In the genomic region with DNA sequence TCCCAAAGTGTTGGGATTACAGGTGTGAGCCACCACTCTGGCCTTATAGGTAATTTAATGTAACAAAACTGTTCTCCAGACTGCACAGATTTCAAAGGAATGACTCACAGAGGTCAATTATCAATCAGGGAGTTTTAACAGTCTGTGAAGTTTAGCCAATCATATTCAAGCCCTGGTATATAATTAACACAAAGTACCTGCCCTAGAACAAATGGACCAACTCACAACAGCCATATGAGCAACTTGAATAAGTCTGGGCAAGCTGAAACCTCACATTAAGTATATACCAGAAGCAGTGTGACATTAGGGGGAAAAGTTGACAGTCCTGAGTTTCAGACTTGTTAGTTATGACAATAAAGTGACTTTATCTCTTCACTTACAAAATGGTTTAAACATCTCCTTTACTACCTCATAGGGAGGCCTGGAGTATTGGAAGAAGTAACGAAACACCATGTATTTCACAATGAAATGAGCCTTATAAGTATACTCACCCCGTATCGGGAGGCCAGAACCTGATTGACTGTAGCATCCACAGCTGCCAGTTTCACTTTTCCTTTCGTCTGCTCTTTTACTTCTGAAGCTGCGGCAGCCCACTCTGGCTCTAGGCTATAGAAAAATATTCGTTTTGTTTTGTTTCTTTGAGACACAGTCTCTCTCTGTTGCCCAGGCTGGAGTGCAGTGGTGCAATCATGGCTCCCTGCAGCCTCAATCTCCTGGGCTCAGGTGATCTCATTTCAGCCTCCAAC, we compare ENCODE assay signal across 11 cellular contexts. TPM values are rescaled to one million over a fixed set of nuclear protein-coding genes. Genes with fewer than 3 reads are reported as not detected.
DNase-seq lines count a peak whose midpoint lies in the region; ATAC-seq, FAIRE-seq and TF ChIP-seq lines count a peak whose summit lies in the region.
"Had no signal": no experiment of that assay in that cellular context is flagged by ENCODE, and none has a peak within 500 bp of the region (broad histone marks: within the 10 kb centered on the region; RNA-seq: fewer than 3 reads in every experiment).

No MANE protein-coding gene starts in this region.

- peaks cover 23% of the 10 kb centered on the region for H3K36me3 Mint-ChIP-seq in natural killer cell

- peaks cover 33% of the 10 kb centered on the region for H3K36me3 ChIP-seq in MM.1S (replicated peaks; ENCODE audit: insufficient read depth, low read length)

- peaks cover 8 to 21% of the 10 kb centered on the region in 2 donors for H3K4me1 Mint-ChIP-seq in natural killer cell

- H3K79me2 ChIP-seq in MM.1S (ENCODE audit: low read length): peaks cover 60% of the 10 kb centered on the region

- no peaks in the 10 kb centered on the region; the same call in 1 of the 2 replicates for H4K20me1 ChIP-seq in MM.1S (ENCODE audit: insufficient read depth, low read length)

- peaks cover 49% of the 10 kb centered on the region for H3K4me1 ChIP-seq in MM.1S (ENCODE audit: low read length)

- H3K4me3 Mint-ChIP-seq in natural killer cell: peak overlapping the region; percentile 80

- H3F3A ChIP-seq in MM.1S (ENCODE audit: insufficient read depth, low read length): peaks cover 49% of the 10 kb centered on the region

- H3K4me3 ChIP-seq in MM.1S (ENCODE audit: low read length): no peak overlapping the region; the same call in 1 of the 2 replicates

- no peaks in the 10 kb centered on the region for H3K9me3 ChIP-seq in MM.1S (replicated peaks; ENCODE audit: insufficient read depth, low read length)

- H3K9me2 ChIP-seq in MM.1S (replicated peaks; ENCODE audit: insufficient read depth, low read length): no peaks in the 10 kb centered on the region

- H2AFZ ChIP-seq in MM.1S (ENCODE audit: low read length): no peak overlapping the region

- no peaks in the 10 kb centered on the region for H3K9me3 Mint-ChIP-seq in natural killer cell

- intact Hi-C loops in natural killer cell (cut with micrococcal nuclease) (no loop called here), cardiac septum (cut with DNase I) (no loop called here)

- peak overlapping the region; percentile 93 for H3K27ac ChIP-seq in MM.1S (ENCODE audit: low read length)
- H3K27ac ChIP-seq: WERI-Rb-1 had no signal

- TF ChIP-seq CTCF in MM.1S (IDR thresholded peaks at IDR 0.05; ENCODE audit: low read length) (no peak), natural killer cell (IDR thresholded peaks at IDR 0.05) (no peak)

- DNase-seq in MM.1S: peak; percentile 89
- no peak for DNase-seq in natural killer cell
- no peak for DNase-seq in medulla oblongata (ENCODE audit: extremely low spot score)
- DNase-seq in cardiac septum (ENCODE audit: low spot score): no peak
- DNase-seq in urothelium cell line (ENCODE audit: low spot score): no peak
- DNase-seq in SW480 (ENCODE audit: low spot score): no peak
- DNase-seq: NCI-H146, WERI-Rb-1 had no signal

- H3K9ac ChIP-seq in MM.1S (ENCODE audit: low read length): peak overlapping the region; percentile 45; the same call in 1 of the 2 replicates

- H3K27me3 Mint-ChIP-seq in natural killer cell (ENCODE audit: low read depth in 2 of 2): no peaks in the 10 kb centered on the region

- H3K27ac Mint-ChIP-seq in natural killer cell: peak overlapping the region; percentile 87 to 89

- FAIRE-seq in urothelium cell line (lab: Jason Lieb, UNC): no peak
- FAIRE-seq: colon had no signal

- no peaks in the 10 kb centered on the region for H3K27me3 ChIP-seq in MM.1S (replicated peaks; ENCODE audit: insufficient read depth, low read length)

- ATAC-seq in GM18907 (IDR thresholded peaks at IDR 0.05; ENCODE audit: unreplicated experiment): peak; percentile 78
- ATAC-seq in GM21723 (IDR thresholded peaks at IDR 0.05; ENCODE audit: unreplicated experiment): peak; percentile 92
- peak; percentile 80 to 93 (median 89) for ATAC-seq in natural killer cell

- H3K4me2 ChIP-seq in MM.1S (ENCODE audit: low read depth, low read length): peak overlapping the region; percentile 74

RNA-seq across cellular contexts. Expression of gene PDIA6, which starts 22.2 kb away (rescaled TPM):
- total RNA-seq in natural killer cell (10 to 100 TPM; 57.4 to 81.2 (median 58.7) TPM), cardiac septum (130 TPM)
